Comparison of ENCODE assay signal across 12 cellular contexts in the genomic region with DNA sequence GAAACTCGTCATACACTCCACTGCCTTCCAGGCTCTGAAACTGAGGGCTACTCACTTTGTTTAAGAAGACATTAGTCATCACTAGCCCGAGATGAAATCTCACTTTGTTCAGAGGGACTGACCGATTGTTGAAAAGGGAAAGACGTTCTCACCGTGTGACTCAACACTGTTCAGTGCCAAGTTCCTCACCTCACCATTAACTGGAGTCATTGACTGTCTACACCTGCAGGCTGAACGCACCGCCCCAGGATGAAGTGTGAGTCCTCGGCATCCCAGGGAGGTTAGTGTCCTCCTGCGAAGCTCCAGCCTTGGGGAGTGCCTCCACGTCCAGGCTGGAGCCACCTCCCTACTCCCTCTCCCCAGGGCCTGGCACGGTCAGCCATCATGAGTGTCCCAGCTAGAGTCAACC. TPM values are rescaled to one million over a fixed set of nuclear protein-coding genes. Genes with fewer than 3 reads are reported as not detected.
DNase-seq lines count a peak whose midpoint lies in the region; TF ChIP-seq lines count a peak whose summit lies in the region.
"Had no signal": no experiment of that assay in that cellular context is flagged by ENCODE, and none has a peak within 500 bp of the region (broad histone marks: within the 10 kb centered on the region; RNA-seq: fewer than 3 reads in every experiment).

No MANE protein-coding gene starts in this region.

- H3K27ac Mint-ChIP-seq in endothelial cell (ENCODE audit: unreplicated experiment), result no peak overlapping the region
- H3K27ac Mint-ChIP-seq: activated B cell treated with CpG ODN at 0.5 μM for 24 hours had no signal

- H3K36me3 Mint-ChIP-seq in endothelial cell (ENCODE audit: low read depth, unreplicated experiment), result no peaks in the 10 kb centered on the region

- H3K4me1 Mint-ChIP-seq in endothelial cell (ENCODE audit: unreplicated experiment), result no peaks in the 10 kb centered on the region
- H3K4me1 Mint-ChIP-seq: activated B cell treated with CpG ODN at 0.5 μM for 24 hours, neural crest cell had no signal

- H3K27me3 Mint-ChIP-seq in endothelial cell (ENCODE audit: unreplicated experiment), result peaks cover 4% of the 10 kb centered on the region

- POLR2A ChIA-PET in HEK293T (lab: Yijun Ruan, JAX), result no interaction called here

- CTCF ChIA-PET in HEK293T (lab: Yijun Ruan, JAX), result no interaction called here

- H3K4me3 Mint-ChIP-seq in endothelial cell (ENCODE audit: unreplicated experiment), result no peak overlapping the region
- H3K4me3 Mint-ChIP-seq: activated B cell treated with CpG ODN at 0.5 μM for 24 hours, neural crest cell had no signal

- in situ Hi-C loops in T47D (cut with HindIII; ENCODE audit: low pct_unique_long_range_greater_than_20kb, low sequenced_read_pairs) (no loop called here), GM13976 (cut with MboI; ENCODE audit: low sequenced_read_pairs, unreplicated experiment) (no loop called here)

- no peaks in the 10 kb centered on the region for H3K9me3 Mint-ChIP-seq in endothelial cell (ENCODE audit: unreplicated experiment)
- H3K9me3 Mint-ChIP-seq: activated B cell treated with CpG ODN at 0.5 μM for 24 hours, neural crest cell had no signal

- TF ChIP-seq CTCF in GM13976 (IDR thresholded peaks at IDR 0.05; ENCODE audit: borderline replicate concordance, control extremely low read depth, extremely low read depth, insufficient read depth, missing control alignments) (no peak), endothelial cell (IDR thresholded peaks at IDR 0.05; ENCODE audit: unreplicated experiment) (no peak)

- DNase-seq in GM04504 (ENCODE audit: low read depth) (peak; percentile 36), LoVo (ENCODE audit: low spot score) (peak; percentile 97), T47D (ENCODE audit: low read depth in 1 of 2, low spot score in 1 of 2) (peak; percentile 77 to 97), non-pigmented ciliary epithelial cell (ENCODE audit: low read depth) (peak; percentile 90), GM13976 (ENCODE audit: low spot score) (no peak), endothelial cell (ENCODE audit: low spot score) (no peak), NCI-H146 (lab: John Stamatoyannopoulos, UW) (no peak), HEK293T (ENCODE audit: extremely low spot score) (no peak)
- DNase-seq: activated B cell treated with CpG ODN at 0.5 μM for 24 hours, aorta, NCI-H510A had no signal

TF ChIP-seq in HEK293T, 16 proteins besides CTCF, POLR2A, EP300 and RAD21:
- no peak for TF ChIP-seq HDGF (IDR thresholded peaks at IDR 0.05; ENCODE audit: borderline replicate concordance)
- TF ChIP-seq L3MBTL2 (conservative IDR thresholded peaks at IDR 0.05), result no peak
- TF ChIP-seq SUZ12 (IDR thresholded peaks at IDR 0.05), result no peak
- TF ChIP-seq SP1 (IDR thresholded peaks at IDR 0.05), result no peak
- no peak for TF ChIP-seq LEF1 (IDR thresholded peaks at IDR 0.05; ENCODE audit: borderline replicate concordance)
- TF ChIP-seq ZNF384 (IDR thresholded peaks at IDR 0.05), result no peak
- no peak for TF ChIP-seq FOXK2 (IDR thresholded peaks at IDR 0.05)
- TF ChIP-seq PKNOX1 (IDR thresholded peaks at IDR 0.05), result no peak

RNA-seq across cellular contexts. Expression of gene FADD, which starts 30.4 kb away (rescaled TPM):
- total RNA-seq in endothelial cell (ENCODE audit: unreplicated experiment), result 30.3 TPM

RNA-seq across cellular contexts. Expression of gene PPFIA1, which starts 37.0 kb away (rescaled TPM):
- 52.3 TPM for total RNA-seq in endothelial cell (ENCODE audit: unreplicated experiment)

Comparison
In these comparisons a context has a peak if more than half of its experiments do, and no peak if none do; other contexts are left out.
1. DNase-seq: peak in GM04504 (single experiment), LoVo (single experiment), T47D (2 of 2) and non-pigmented ciliary epithelial cell (single experiment); none in GM13976 (single experiment), endothelial cell (single experiment), NCI-H146 (single experiment) and HEK293T (single experiment).